ENCODE assay signal across 22 cellular contexts in the genomic region with DNA sequence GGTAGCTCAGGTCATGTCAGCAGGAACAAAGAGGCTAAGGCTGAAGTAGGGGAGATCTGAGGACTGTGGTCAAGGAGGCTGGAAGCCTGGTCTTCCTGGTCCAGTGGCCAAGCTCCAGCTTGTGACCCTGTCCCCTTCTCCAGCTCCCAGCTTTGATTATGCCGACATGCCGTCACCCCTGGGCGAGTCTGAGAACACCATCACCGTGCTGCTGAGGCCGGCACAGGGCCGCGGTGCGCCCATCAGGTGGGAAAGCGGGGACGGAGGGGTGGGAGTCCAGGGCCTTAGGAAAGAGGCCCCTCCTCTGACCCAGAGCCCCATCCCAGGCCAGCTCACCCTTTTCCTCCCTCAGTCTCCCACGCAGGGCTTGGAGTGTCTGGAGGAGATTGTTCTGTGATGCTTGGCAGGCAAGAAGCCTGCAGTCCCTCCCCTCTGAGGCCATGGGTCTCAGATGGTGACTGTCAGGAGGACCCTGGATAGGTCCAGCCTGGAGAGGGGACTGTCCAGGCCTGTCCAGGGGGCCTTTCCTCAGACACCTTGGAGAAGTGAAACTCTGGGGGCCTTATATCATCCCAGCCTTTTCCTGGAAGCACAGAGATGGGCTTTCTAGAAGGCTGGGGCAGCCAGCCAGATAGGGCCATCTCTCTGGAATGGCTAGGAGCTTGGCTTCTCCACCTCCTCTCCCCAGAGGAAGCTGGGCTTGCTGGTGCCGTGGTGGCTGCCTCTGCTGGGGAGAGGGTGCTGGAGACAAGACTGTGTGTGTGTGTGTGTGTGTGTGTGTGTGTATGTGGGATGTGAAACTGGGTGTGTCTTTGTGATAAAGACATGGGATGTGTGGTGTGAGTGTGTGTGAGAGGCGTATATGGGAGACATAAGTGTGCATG. TPM values are rescaled to one million over a fixed set of nuclear protein-coding genes. Genes with fewer than 3 reads are reported as not detected.
DNase-seq lines count a peak whose midpoint lies in the region; ATAC-seq and TF ChIP-seq lines count a peak whose summit lies in the region.
"Had no signal": no experiment of that assay in that cellular context is flagged by ENCODE, and none has a peak within 500 bp of the region (broad histone marks: within the 10 kb centered on the region; RNA-seq: fewer than 3 reads in every experiment).

No MANE protein-coding gene starts in this region.

- H3K9ac ChIP-seq in endodermal cell (ENCODE audit: extremely low read depth, low read length, poor library complexity, severe bottlenecking) (no peak overlapping the region), neural progenitor cell (no peak overlapping the region)
- H3K9ac ChIP-seq: KMS-11 had no signal

- H3K4me3 Mint-ChIP-seq in GM23338 (no peak overlapping the region), endodermal cell (no peak overlapping the region), neural progenitor cell (peak overlapping the region; percentile 11)
- H3K4me3 Mint-ChIP-seq: activated CD8-positive, alpha-beta T cell treated with anti-CD3 and anti-CD28 coated beads, Interleukin-2, amount 10 ng/mL, durations not matched to agents 7 days and 5 days; CD4-positive, alpha-beta T cell; stimulated activated naive B cell treated with anti-CD40 and anti-IgM and Interleukin-4, amounts not matched to agents 10 μg/mL and 1 μg/mL and 100 μg/mL, for 72 hours had no signal

- H3K27ac Mint-ChIP-seq in GM23338 (0 out of 2 replicates have a peak overlapping the region, but pooled peaks have one; percentile 34), endodermal cell (no peak overlapping the region), neural progenitor cell (peak overlapping the region; percentile 16)
- H3K27ac Mint-ChIP-seq: activated CD8-positive, alpha-beta T cell treated with anti-CD3 and anti-CD28 coated beads, Interleukin-2, amount 10 ng/mL, durations not matched to agents 7 days and 5 days; CD4-positive, alpha-beta T cell; stimulated activated naive B cell treated with anti-CD40 and anti-IgM and Interleukin-4, amounts not matched to agents 10 μg/mL and 1 μg/mL and 100 μg/mL, for 72 hours had no signal

- H3K36me3 ChIP-seq in GM23338 (ENCODE audit: insufficient read depth) (0 out of 2 replicates have a peak, but pooled peaks cover 5% of the 10 kb centered on the region), endodermal cell (ENCODE audit: control insufficient read depth, insufficient read depth, low read length) (no peaks in the 10 kb centered on the region), neural progenitor cell (no peaks in the 10 kb centered on the region)
- H3K36me3 ChIP-seq: adrenal gland, cardiac muscle cell, uterus had no signal

- H3K4me1 Mint-ChIP-seq in GM23338 (peaks cover 25% of the 10 kb centered on the region), endodermal cell (peaks cover 29% of the 10 kb centered on the region), neural progenitor cell (peaks cover 30% of the 10 kb centered on the region)

- H3K27me3 ChIP-seq in GM23338 (ENCODE audit: insufficient read depth) (no peaks in the 10 kb centered on the region), endodermal cell (ENCODE audit: control insufficient read depth, insufficient read depth, low read length, poor library complexity, severe bottlenecking) (no peaks in the 10 kb centered on the region), neural progenitor cell (no peaks in the 10 kb centered on the region)
- H3K27me3 ChIP-seq: adrenal gland, cardiac muscle cell, testis, uterus had no signal

- POLR2A ChIA-PET in RWPE1 (lab: Yijun Ruan, JAX; ENCODE audit: low non-redundant PET): no interaction called here

- DNase-seq in GM23338 (ENCODE audit: low spot score) (no peak), RWPE1 (ENCODE audit: low spot score) (no peak), endodermal cell (peak; percentile 40), neural progenitor cell (ENCODE audit: low spot score) (no peak), cerebellar cortex (ENCODE audit: low spot score) (no peak)
- DNase-seq: activated CD8-positive, alpha-beta T cell treated with anti-CD3 and anti-CD28 coated beads, Interleukin-2, amount 10 ng/mL, durations not matched to agents 7 days and 5 days; activated naive CD4-positive, alpha-beta T cell; CD4-positive, alpha-beta T cell; hippocampal formation; lower lobe of right lung; NCI-H2171; NCI-H69; small intestine; stimulated activated naive B cell treated with anti-CD40 and anti-IgM and Interleukin-4, amounts not matched to agents 10 μg/mL and 1 μg/mL and 100 μg/mL, for 72 hours; testis; uterus had no signal

- ATAC-seq in GM23338: no peak
- ATAC-seq in HG02571 (IDR thresholded peaks at IDR 0.05; ENCODE audit: unreplicated experiment): no peak
- no peak for ATAC-seq in HG03095 (IDR thresholded peaks at IDR 0.05; ENCODE audit: unreplicated experiment)
- ATAC-seq: activated CD8-positive, alpha-beta T cell treated with anti-CD3 and anti-CD28 coated beads, Interleukin-2, amount 10 ng/mL, durations not matched to agents 7 days and 5 days; GM12878; lower lobe of right lung; stimulated activated naive B cell treated with anti-CD40 and anti-IgM and Interleukin-4, amounts not matched to agents 10 μg/mL and 1 μg/mL and 100 μg/mL, for 72 hours had no signal

- no peak for TF ChIP-seq CTCF in GM23338 (conservative IDR thresholded peaks at IDR 0.05; ENCODE audit: low read depth in 2 of 2)
- no peak for TF ChIP-seq CTCF in RWPE1 (conservative IDR thresholded peaks at IDR 0.05; ENCODE audit: low read depth)
- TF ChIP-seq CTCF in endodermal cell (conservative IDR thresholded peaks at IDR 0.05): no peak
- no peak for TF ChIP-seq CTCF in neural progenitor cell (IDR thresholded peaks at IDR 0.05)

- no peaks in the 10 kb centered on the region; the same call in 2 of the 3 replicates for H3K9me3 Mint-ChIP-seq in GM23338
- peaks cover 4% of the 10 kb centered on the region for H3K9me3 Mint-ChIP-seq in endodermal cell
- no peaks in the 10 kb centered on the region for H3K9me3 Mint-ChIP-seq in neural progenitor cell
- H3K9me3 Mint-ChIP-seq: CD4-positive, alpha-beta T cell had no signal

- no peak overlapping the region for H2AFZ ChIP-seq in GM23338
- no peak overlapping the region for H2AFZ ChIP-seq in neural progenitor cell (replicated peaks)

- H3K9me3 ChIP-seq in endodermal cell (ENCODE audit: control insufficient read depth, low read length) (no peaks in the 10 kb centered on the region), neural progenitor cell (ENCODE audit: low read depth) (no peaks in the 10 kb centered on the region)
- H3K9me3 ChIP-seq: adrenal gland, lower lobe of right lung, testis, uterus had no signal

- peaks cover 17% of the 10 kb centered on the region for H3K4me1 ChIP-seq in GM23338 (ENCODE audit: insufficient read depth)
- peaks cover 6% of the 10 kb centered on the region for H3K4me1 ChIP-seq in endodermal cell (ENCODE audit: control insufficient read depth, insufficient read depth, low read length)
- peaks cover 17% of the 10 kb centered on the region for H3K4me1 ChIP-seq in neural progenitor cell
- H3K4me1 ChIP-seq: adrenal gland, lower lobe of right lung, uterus had no signal

- CTCF ChIA-PET in RWPE1 (lab: Yijun Ruan, JAX): interaction anchor here (0.6 kb wide), 1 partner anchor 135 kb away, joined by 3 read pairs; no protein-coding TSS in a partner anchor

- H3F3A ChIP-seq in GM23338 (replicated peaks; ENCODE audit: low read depth) (peaks cover 6% of the 10 kb centered on the region; the same call in 1 of the 2 replicates), neural progenitor cell (ENCODE audit: low read depth) (peaks cover 23% of the 10 kb centered on the region)

- peaks cover 17% of the 10 kb centered on the region for H3K36me3 Mint-ChIP-seq in GM23338 (ENCODE audit: low read depth)
- peaks cover 22% of the 10 kb centered on the region for H3K36me3 Mint-ChIP-seq in endodermal cell (ENCODE audit: low read depth)
- peaks cover 5% of the 10 kb centered on the region for H3K36me3 Mint-ChIP-seq in neural progenitor cell
- H3K36me3 Mint-ChIP-seq: stimulated activated naive B cell treated with anti-CD40 and anti-IgM and Interleukin-4, amounts not matched to agents 10 μg/mL and 1 μg/mL and 100 μg/mL, for 72 hours had no signal

- H3K27me3 Mint-ChIP-seq in GM23338 (ENCODE audit: insufficient read depth, low read depth, poor library complexity): peaks cover 14% of the 10 kb centered on the region
- no peaks in the 10 kb centered on the region for H3K27me3 Mint-ChIP-seq in endodermal cell (ENCODE audit: insufficient read depth)
- peaks cover 7% of the 10 kb centered on the region for H3K27me3 Mint-ChIP-seq in neural progenitor cell (ENCODE audit: insufficient read depth, low read depth)

- WGBS in endodermal cell (ENCODE audit: insufficient coverage in 1 of 2, insufficient read length in 1 of 2), 2 experiments: 90 to 100% methylated on average over 1 to 13 of the region's 13 CpGs

- H3K4me2 ChIP-seq in GM23338: no peak overlapping the region
- no peak overlapping the region for H3K4me2 ChIP-seq in neural progenitor cell
- H3K4me2 ChIP-seq: KMS-11 had no signal

- H4K20me1 ChIP-seq in GM23338 (replicated peaks; ENCODE audit: insufficient read depth) (no peaks in the 10 kb centered on the region), neural progenitor cell (ENCODE audit: low read depth) (no peaks in the 10 kb centered on the region)

- H3K4me3 ChIP-seq in GM23338 (no peak overlapping the region), endodermal cell (ENCODE audit: low read length) (no peak overlapping the region), neural progenitor cell (no peak overlapping the region)
- H3K4me3 ChIP-seq: adrenal gland, cardiac muscle cell, GM12878, lower lobe of right lung, testis, uterus had no signal

- H3K27ac ChIP-seq in GM23338 (ENCODE audit: low read depth) (no peak overlapping the region), RWPE1 (peak overlapping the region; percentile 23), endodermal cell (ENCODE audit: low read depth, low read length) (no peak overlapping the region), neural progenitor cell (no peak overlapping the region)
- H3K27ac ChIP-seq: cardiac muscle cell, KMS-11, lower lobe of right lung, testis, uterus had no signal

- H3K9me2 ChIP-seq in GM23338 (ENCODE audit: insufficient read depth): no peaks in the 10 kb centered on the region

- H3K79me2 ChIP-seq in GM23338 (replicated peaks; ENCODE audit: insufficient read depth): no peaks in the 10 kb centered on the region
- H3K79me2 ChIP-seq in neural progenitor cell (ENCODE audit: low read depth): no peaks in the 10 kb centered on the region

TF ChIP-seq in GM23338, 12 proteins besides CTCF, POLR2A, EP300 and RAD21 (continues in another document):
- no peak for TF ChIP-seq NANOG (IDR thresholded peaks at IDR 0.05; ENCODE audit: borderline replicate concordance)

RNA-seq across cellular contexts. Expression of a gene that starts 43.8 kb away (rescaled TPM):
- total RNA-seq in GM23338 (2014; rRNA removed; shearing (Covaris generic)): 69.6 and 105 TPM in 2 replicates
- polyA plus RNA-seq in GM23338 (2016; fragmentation: Nextera tagmentation; extraction: Ambion mirVana): 7.9 and 8.0 TPM in 2 replicates
- 10 to 100 TPM; 49.8 to 73.1 TPM for total RNA-seq in endodermal cell
- 39.5 TPM for polyA plus RNA-seq in endodermal cell (2013, experiment 1 of 2)
- polyA plus RNA-seq in endodermal cell (2013, experiment 2 of 2): 36.6 TPM
- 29.5 and 68.9 TPM in 2 replicates for total RNA-seq in neural progenitor cell (ENCODE audit: low replicate concordance)

RNA-seq across cellular contexts. Expression of a gene that starts 49.4 kb away (rescaled TPM):
- 14.3 and 25.7 TPM in 2 replicates for total RNA-seq in GM23338 (2014; rRNA removed; shearing (Covaris generic))
- 29.4 and 32.3 TPM in 2 replicates for polyA plus RNA-seq in GM23338 (2016; fragmentation: Nextera tagmentation; extraction: Ambion mirVana)
- total RNA-seq in endodermal cell: 10 to 100 TPM; 33.3 to 38.2 TPM
- 35.9 TPM for polyA plus RNA-seq in endodermal cell (2013, experiment 1 of 2)
- polyA plus RNA-seq in endodermal cell (2013, experiment 2 of 2): 30.3 TPM
- total RNA-seq in neural progenitor cell (ENCODE audit: low replicate concordance): 11.7 and 22.0 TPM in 2 replicates
